27 cellular contexts compared by ENCODE assay signal in the genomic region with DNA sequence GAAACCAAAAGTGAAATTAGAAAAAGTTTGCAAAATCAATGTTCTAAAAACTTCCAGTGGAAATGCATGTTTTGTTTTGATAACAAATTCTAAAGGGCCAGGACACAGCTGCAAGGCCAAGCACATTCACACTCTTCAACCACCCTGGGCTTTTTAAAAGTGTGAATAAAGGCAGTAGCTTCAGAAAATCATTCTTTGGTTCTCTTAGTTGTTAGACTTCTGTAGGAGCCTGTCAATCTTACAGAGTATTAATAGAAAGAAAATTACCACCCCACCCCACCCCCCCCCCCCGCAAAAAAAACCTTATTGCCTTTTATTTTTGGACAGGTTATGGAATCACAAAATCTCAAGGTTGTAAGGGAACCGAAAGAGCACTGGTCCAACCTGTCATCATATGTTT.
"Had no signal": no experiment of that assay in that cellular context is flagged by ENCODE, and none has a peak within 500 bp of the region (broad histone marks: within the 10 kb centered on the region; RNA-seq: fewer than 3 reads in every experiment).

No MANE protein-coding gene starts in this region.

- ATAC-seq: left colon; left lung; lower lobe of right lung; naive thymus-derived CD8-positive, alpha-beta T cell; pancreas; psoas muscle; sciatic nerve; stimulated activated memory B cell treated with anti-CD40 and anti-IgM and Interleukin-4, amounts not matched to agents 10 μg/mL and 1 μg/mL and 100 μg/mL, for 72 hours; stimulated activated naive CD8-positive, alpha-beta T cell treated with anti-CD3 and anti-CD28 coated beads, Interleukin-15, amount 100 ng/mL, for 72 hours had no signal

- H3K27ac ChIP-seq: left lung, lower lobe of right lung, pancreas, psoas muscle, right atrium auricular region, tibial nerve, uterus had no signal

- DNase-seq: hypothalamus; immature natural killer cell; kidney; left colon; left lung; lower lobe of right lung; mammary epithelial cell; mesenchymal stem cell; naive thymus-derived CD8-positive, alpha-beta T cell; nucleus accumbens; pancreas; posterior cingulate gyrus; psoas muscle; small intestine; stimulated activated CD4-positive, alpha-beta T cell treated with anti-CD3 and anti-CD28 coated beads, Interleukin-1b, Interleukin-23, amount 100 ng/mL, for 48 hours; stimulated activated CD4-positive, alpha-beta T cell treated with anti-CD3 and anti-CD28 coated beads, Interleukin-2, amount 100 ng/mL, for 48 hours; stimulated activated CD4-positive, alpha-beta T cell treated with anti-CD3 and anti-CD28 coated beads, Interleukin-4, amount 100 ng/mL, for 4 hours; stimulated activated CD8-positive, alpha-beta memory T cell treated with anti-CD3 and anti-CD28 coated beads, Interleukin-4, amount 100 ng/mL, for 48 hours; stimulated activated naive CD4-positive, alpha-beta T cell treated with Interleukin-2 at 50 U/mL for 16 hours; stimulated activated naive CD8-positive, alpha-beta T cell treated with anti-CD3 and anti-CD28 coated beads, Interleukin-15, amount 100 ng/mL, for 72 hours; substantia nigra; uterus had no signal

- H3K9me3 ChIP-seq: left lung, lower lobe of right lung, pancreas, psoas muscle, right atrium auricular region, tibial nerve, uterus had no signal

- FAIRE-seq: islet of Langerhans, kidney, pancreas, small intestine had no signal

- H3K27me3 ChIP-seq: pancreas, right atrium auricular region, tibial nerve, uterus had no signal

- H3K4me3 ChIP-seq: left lung, lower lobe of right lung, pancreas, psoas muscle, right atrium auricular region, tibial nerve, uterus had no signal

- H3K36me3 ChIP-seq: left lung, lower lobe of right lung, pancreas, right atrium auricular region, tibial nerve, uterus had no signal
